9 cellular contexts compared by ENCODE assay signal in genomic region chr5:16539169-16539666, GRCh38.
A peak's percentile ranks its signal among the peaks of the same experiment; 100 is the strongest.
DNase-seq lines count a peak whose midpoint lies in the region; FAIRE-seq and TF ChIP-seq lines count a peak whose summit lies in the region.
"Had no signal": no experiment of that assay in that cellular context is flagged by ENCODE, and none has a peak within 500 bp of the region (broad histone marks: within the 10 kb centered on the region; RNA-seq: fewer than 3 reads in every experiment).

No MANE protein-coding gene starts in this region.

- FAIRE-seq in astrocyte (lab: Jason Lieb, UNC): peak; percentile 72
- FAIRE-seq in D721Med (lab: Jason Lieb, UNC): no peak
- no peak for FAIRE-seq in GM19239 (lab: Jason Lieb, UNC)

- no peaks in the 10 kb centered on the region for H3K9me3 Mint-ChIP-seq in astrocyte (ENCODE audit: unreplicated experiment)

- peak overlapping the region; percentile 90 for H3K27ac ChIP-seq in astrocyte (ENCODE audit: low read depth, low read length)
- H3K27ac ChIP-seq in right atrium auricular region: peak overlapping the region; percentile 89 to 91

- H3K4me1 ChIP-seq in astrocyte (ENCODE audit: insufficient read depth, low read length): peaks cover 33% of the 10 kb centered on the region
- H3K4me1 ChIP-seq in right atrium auricular region: peaks cover 0 to 63% of the 10 kb centered on the region in 2 donors
- H3K4me1 ChIP-seq in skeletal muscle satellite cell (ENCODE audit: control insufficient read depth, insufficient read depth, low read length): peaks cover 31% of the 10 kb centered on the region

- no peaks in the 10 kb centered on the region for H3K9me3 ChIP-seq in astrocyte (ENCODE audit: insufficient read depth, low read depth, low read length)
- no peaks in the 10 kb centered on the region for H3K9me3 ChIP-seq in right atrium auricular region
- no peaks in the 10 kb centered on the region for H3K9me3 ChIP-seq in skeletal muscle satellite cell (replicated peaks; ENCODE audit: low read length)

- peak overlapping the region; percentile 22 for H2AFZ ChIP-seq in astrocyte (ENCODE audit: low read depth, low read length)

- peak; percentile 93 for DNase-seq in GM04504 (ENCODE audit: low read depth)
- DNase-seq in astrocyte (ENCODE audit: low read depth): peak; percentile 82
- DNase-seq in right atrium auricular region (ENCODE audit: low spot score): peak; percentile 92
- DNase-seq in NCI-H345 (lab: John Stamatoyannopoulos, UW): no peak
- no peak for DNase-seq in D721Med (ENCODE audit: insufficient read length, low spot score)
- DNase-seq in GM19239 (ENCODE audit: insufficient read length, low spot score): no peak
- no peak for DNase-seq in NCI-H187 (lab: John Stamatoyannopoulos, UW)
- DNase-seq: NCI-H526 treated with DMSO at 0.1 percent for 48 hours had no signal

- no peaks in the 10 kb centered on the region for H3K79me2 ChIP-seq in astrocyte (ENCODE audit: insufficient read depth, low read length)

- H3K4me3 Mint-ChIP-seq in astrocyte (ENCODE audit: unreplicated experiment): no peak overlapping the region

- H4K20me1 ChIP-seq in astrocyte (ENCODE audit: insufficient read depth, low read length): no peaks in the 10 kb centered on the region

- H3K4me2 ChIP-seq in astrocyte (ENCODE audit: low read length): peak overlapping the region; percentile 61
- H3K4me2 ChIP-seq in skeletal muscle satellite cell (ENCODE audit: low read length): peak overlapping the region; percentile 56

- peak overlapping the region; percentile 66 for H3K9ac ChIP-seq in astrocyte (ENCODE audit: low read length)
- peak overlapping the region; percentile 82 for H3K9ac ChIP-seq in skeletal muscle satellite cell (ENCODE audit: low read depth, low read length)

- H3K27ac Mint-ChIP-seq in astrocyte (ENCODE audit: unreplicated experiment): peak overlapping the region; percentile 91

- TF ChIP-seq CTCF in astrocyte (IDR thresholded peaks at IDR 0.05; ENCODE audit: insufficient read depth, low read depth, low read length) (no peak), right atrium auricular region (IDR thresholded peaks at IDR 0.05) (no peak), D721Med (IDR thresholded peaks at IDR 0.05; ENCODE audit: insufficient read depth, missing control alignments) (no peak)

- no peaks in the 10 kb centered on the region for H3K36me3 Mint-ChIP-seq in astrocyte (ENCODE audit: low read depth, unreplicated experiment)

- H3K4me1 Mint-ChIP-seq in astrocyte (ENCODE audit: low read depth, unreplicated experiment): peaks cover 32% of the 10 kb centered on the region

- H3K36me3 ChIP-seq in astrocyte (ENCODE audit: insufficient read depth, low read length) (no peaks in the 10 kb centered on the region), right atrium auricular region (no peaks in the 10 kb centered on the region), skeletal muscle satellite cell (ENCODE audit: insufficient read depth, low read length) (no peaks in the 10 kb centered on the region)

- H3K4me3 ChIP-seq in astrocyte (ENCODE audit: insufficient read depth, low read depth, low read length) (no peak overlapping the region), right atrium auricular region (no peak overlapping the region), skeletal muscle satellite cell (ENCODE audit: low read length) (peak overlapping the region; percentile 39)

- H3K27me3 ChIP-seq in astrocyte (ENCODE audit: insufficient read depth, low read length) (no peaks in the 10 kb centered on the region), right atrium auricular region (no peaks in the 10 kb centered on the region), skeletal muscle satellite cell (ENCODE audit: control insufficient read depth, insufficient read depth, low read length) (no peaks in the 10 kb centered on the region)

- no peaks in the 10 kb centered on the region for H3K27me3 Mint-ChIP-seq in astrocyte (ENCODE audit: low read depth, unreplicated experiment)

Comparison
In these comparisons a context has a peak if more than half of its experiments do, and no peak if none do; other contexts are left out.
1. DNase-seq: peak in GM04504 (single experiment), astrocyte (single experiment) and right atrium auricular region (single experiment); none in NCI-H345 (single experiment), D721Med (single experiment), GM19239 (single experiment) and NCI-H187 (0 of 2).